Comparison of ENCODE assay signal across 8 cellular contexts in the genomic region with DNA sequence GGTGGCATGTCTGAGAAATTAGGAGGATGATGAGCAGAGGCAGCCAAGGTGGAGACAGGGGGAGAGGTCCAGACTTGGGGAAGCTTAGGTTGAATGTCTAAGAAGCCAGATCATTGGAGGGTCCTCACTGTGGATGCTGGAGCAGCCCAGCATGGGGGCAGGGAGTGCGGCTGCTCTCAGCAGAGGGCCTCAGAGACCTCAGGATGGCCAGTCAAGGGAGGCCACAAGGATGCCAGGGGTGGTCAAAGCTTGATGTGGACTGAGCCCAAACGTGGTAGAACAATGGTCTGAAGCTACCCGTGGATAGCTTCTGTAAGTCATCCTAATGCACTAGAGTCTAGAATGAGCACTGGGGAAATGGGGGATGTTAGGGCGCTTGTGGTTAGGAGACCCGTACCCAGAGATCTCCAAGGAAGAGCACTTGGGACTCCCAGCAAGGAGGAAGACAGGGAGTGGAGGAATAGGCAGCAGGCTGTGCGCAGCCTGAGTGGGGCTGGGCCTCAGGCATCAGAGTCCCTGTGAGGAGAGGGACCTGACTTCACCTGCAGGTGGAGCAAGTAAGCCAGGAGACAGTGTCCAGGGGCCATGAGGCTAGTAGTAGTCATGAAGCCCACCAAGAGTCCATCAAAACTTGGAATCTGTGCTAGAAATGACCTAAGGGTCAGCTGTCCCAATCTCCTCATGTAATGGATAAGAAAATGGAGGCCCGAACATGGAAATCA. TPM values are rescaled to one million over a fixed set of nuclear protein-coding genes. Genes with fewer than 3 reads are reported as not detected.
DNase-seq lines count a peak whose midpoint lies in the region; ATAC-seq and TF ChIP-seq lines count a peak whose summit lies in the region.

No MANE protein-coding gene starts in this region.

- intact Hi-C loops in left ventricle myocardium inferior (cut with micrococcal nuclease), result loop anchor here (5.0 kb wide), 1 partner anchor 144 kb away; no protein-coding TSS in a partner anchor
- intact Hi-C loops in Right ventricle myocardium superior (cut with DNase I), result loop anchor here (2.0 kb wide), 1 partner anchor 141 kb away; no protein-coding TSS in a partner anchor

- H3K27me3 ChIP-seq in left ventricle myocardium inferior (ENCODE audit: low read depth) (peaks cover 46% of the 10 kb centered on the region), NT2/D1 (ENCODE audit: insufficient read depth, insufficient read length) (no peaks in the 10 kb centered on the region)

- no peaks in the 10 kb centered on the region for H3K9me3 ChIP-seq in left ventricle myocardium inferior (replicated peaks)
- no peaks in the 10 kb centered on the region for H3K9me3 ChIP-seq in NT2/D1 (ENCODE audit: insufficient read depth, low read length)

- H3K9ac ChIP-seq in NT2/D1 (ENCODE audit: insufficient read length, low read depth), result peak overlapping the region; percentile 8

- peak; percentile 40 for TF ChIP-seq CTCF in left ventricle myocardium inferior (IDR thresholded peaks at IDR 0.05; ENCODE audit: borderline replicate concordance)

- H3K4me1 ChIP-seq in left ventricle myocardium inferior (no peaks in the 10 kb centered on the region), NT2/D1 (ENCODE audit: insufficient read depth, insufficient read length) (peaks cover 6% of the 10 kb centered on the region)

- no peak overlapping the region for H3K27ac ChIP-seq in left ventricle myocardium inferior (replicated peaks)

- H3K36me3 ChIP-seq in left ventricle myocardium inferior (no peaks in the 10 kb centered on the region), NT2/D1 (ENCODE audit: insufficient read depth, insufficient read length, low read length) (no peaks in the 10 kb centered on the region)

- DNase-seq in left ventricle myocardium inferior, result no peak
- DNase-seq in Right ventricle myocardium superior, result no peak
- DNase-seq in NT2/D1 (ENCODE audit: low read depth, low spot score), result peak; percentile 50
- peak; percentile 14 to 17 for DNase-seq in erythroblast (lab: John Stamatoyannopoulos, UW)

- no peak for TF ChIP-seq POLR2A in erythroblast (IDR thresholded peaks at IDR 0.05; ENCODE audit: low read length)

- H3K4me3 ChIP-seq in left ventricle myocardium inferior, result no peak overlapping the region
- H3K4me3 ChIP-seq in NT2/D1 (ENCODE audit: insufficient read length, low read depth), result no peak overlapping the region

- no peak for ATAC-seq in Right ventricle myocardium superior (ENCODE audit: poor library complexity)
- no peak for ATAC-seq in GM19324 (IDR thresholded peaks at IDR 0.05; ENCODE audit: low FRiP score, unreplicated experiment)
- ATAC-seq in HG02840 (IDR thresholded peaks at IDR 0.05; ENCODE audit: low FRiP score, unreplicated experiment), result no peak
- ATAC-seq in HG03442 (IDR thresholded peaks at IDR 0.05; ENCODE audit: unreplicated experiment), result no peak
- no peak for ATAC-seq in GM18858 (IDR thresholded peaks at IDR 0.05; ENCODE audit: unreplicated experiment)

RNA-seq across cellular contexts. Expression of a gene that starts 4.3 kb away (rescaled TPM):
- total RNA-seq in left ventricle myocardium inferior, result 62.2 TPM
- 111 TPM for total RNA-seq in Right ventricle myocardium superior

RNA-seq across cellular contexts. Expression of a gene that starts 4.7 kb away (rescaled TPM):
- total RNA-seq in left ventricle myocardium inferior (not detected), Right ventricle myocardium superior (not detected)

RNA-seq across cellular contexts. Expression of a gene that starts 22.0 kb away (rescaled TPM):
- total RNA-seq in left ventricle myocardium inferior (2.3 TPM), Right ventricle myocardium superior (2.4 TPM)

RNA-seq across cellular contexts. Expression of a gene that starts 37.5 kb away (rescaled TPM):
- total RNA-seq in left ventricle myocardium inferior, result 26.6 TPM
- total RNA-seq in Right ventricle myocardium superior, result 42.5 TPM

RNA-seq across cellular contexts. Expression of a gene that starts 40.6 kb away (rescaled TPM):
- total RNA-seq in left ventricle myocardium inferior (not detected), Right ventricle myocardium superior (not detected)

Comparison
In these comparisons a context has a peak if more than half of its experiments do, and no peak if none do; other contexts are left out.
1. DNase-seq: peak in NT2/D1 (single experiment) and erythroblast (2 of 2); none in left ventricle myocardium inferior (single experiment) and Right ventricle myocardium superior (single experiment).